ENCODE assay signal across 25 cellular contexts in genomic region chr11:131295986-131296385, GRCh38.
"Had no signal": no experiment of that assay in that cellular context is flagged by ENCODE, and none has a peak within 500 bp of the region (broad histone marks: within the 10 kb centered on the region; RNA-seq: fewer than 3 reads in every experiment).

No MANE protein-coding gene starts in this region.

- H3K4me3 Mint-ChIP-seq: activated CD4-positive, alpha-beta memory T cell treated with anti-CD3 and anti-CD28 coated beads, Interleukin-2, amount 10 ng/mL, durations not matched to agents 7 days and 5 days; activated naive CD4-positive, alpha-beta T cell treated with anti-CD3 and anti-CD28 coated beads for 36 hours; activated naive CD8-positive, alpha-beta T cell; activated T-helper 17 cell treated with anti-CD3 and anti-CD28 coated beads, Interleukin-2, amount 50 U/mL, for 72 hours had no signal

- H3K4me3 ChIP-seq: MG63, Peyer's patch, SJCRH30 had no signal

- H3K36me3 Mint-ChIP-seq: activated naive CD8-positive, alpha-beta T cell had no signal

- H3K4me1 ChIP-seq: Peyer's patch, SJCRH30 had no signal

- H3K36me3 ChIP-seq: brain microvascular endothelial cell, MG63, Peyer's patch, SJCRH30 had no signal

- DNase-seq: activated CD4-positive, alpha-beta memory T cell treated with anti-CD3 and anti-CD28 coated beads, Interleukin-2, amount 10 ng/mL, durations not matched to agents 7 days and 5 days; activated CD4-positive, alpha-beta T cell treated with anti-CD3 and anti-CD28 coated beads, Interleukin-2, amount 50 U/mL, for 1 hour; activated CD4-positive, CD25-positive, alpha-beta regulatory T cell; activated gamma-delta T cell; activated naive CD4-positive, alpha-beta T cell treated with anti-CD3 and anti-CD28 coated beads for 36 hours; activated T-cell treated with anti-CD3 and anti-CD28 coated beads for 4 hours; activated T-cell treated with anti-CD3 and anti-CD28 coated beads, Interleukin-2, amount 50 U/mL, for 48 hours; brain microvascular endothelial cell; MG63; NCI-H1092 treated with DMSO at 0.1 percent for 48 hours; NCI-H1436; NCI-H1694 treated with DMSO at 0.1 percent for 48 hours; NCI-H2081; NCI-H510A treated with DMSO at 0.1 percent for 48 hours; NCI-H69; Peyer's patch; Right ventricle myocardium superior; SJCRH30; SK-N-SH; T-helper 1 cell had no signal

- H3K4me1 Mint-ChIP-seq: activated CD4-positive, alpha-beta memory T cell treated with anti-CD3 and anti-CD28 coated beads, Interleukin-2, amount 10 ng/mL, durations not matched to agents 7 days and 5 days; activated T-helper 17 cell treated with anti-CD3 and anti-CD28 coated beads, Interleukin-2, amount 50 U/mL, for 72 hours had no signal

- H3K27ac ChIP-seq: brain microvascular endothelial cell, KMS-11, Peyer's patch, RWPE1, SJCRH30, VCaP had no signal

- H3K27ac Mint-ChIP-seq: activated CD4-positive, alpha-beta memory T cell treated with anti-CD3 and anti-CD28 coated beads, Interleukin-2, amount 10 ng/mL, durations not matched to agents 7 days and 5 days; activated naive CD4-positive, alpha-beta T cell treated with anti-CD3 and anti-CD28 coated beads for 36 hours; activated naive CD8-positive, alpha-beta T cell; activated T-helper 17 cell treated with anti-CD3 and anti-CD28 coated beads, Interleukin-2, amount 50 U/mL, for 72 hours had no signal

- H3K4me2 ChIP-seq: KMS-11, SK-N-SH had no signal

- H3K9ac ChIP-seq: KMS-11, SK-N-SH had no signal

- H3K27me3 Mint-ChIP-seq: activated CD4-positive, alpha-beta memory T cell treated with anti-CD3 and anti-CD28 coated beads, Interleukin-2, amount 10 ng/mL, durations not matched to agents 7 days and 5 days had no signal

- ATAC-seq: activated T-helper 17 cell treated with anti-CD3 and anti-CD28 coated beads, Interleukin-2, amount 50 U/mL, for 72 hours had no signal

- H3K27me3 ChIP-seq: brain microvascular endothelial cell, MG63, Peyer's patch, SJCRH30 had no signal

- H3K9me3 ChIP-seq: MG63, Peyer's patch, SJCRH30, SK-N-SH had no signal

- H3K9me2 ChIP-seq: SK-N-SH had no signal
